ENCODE assay signal across 11 cellular contexts in the genomic region with DNA sequence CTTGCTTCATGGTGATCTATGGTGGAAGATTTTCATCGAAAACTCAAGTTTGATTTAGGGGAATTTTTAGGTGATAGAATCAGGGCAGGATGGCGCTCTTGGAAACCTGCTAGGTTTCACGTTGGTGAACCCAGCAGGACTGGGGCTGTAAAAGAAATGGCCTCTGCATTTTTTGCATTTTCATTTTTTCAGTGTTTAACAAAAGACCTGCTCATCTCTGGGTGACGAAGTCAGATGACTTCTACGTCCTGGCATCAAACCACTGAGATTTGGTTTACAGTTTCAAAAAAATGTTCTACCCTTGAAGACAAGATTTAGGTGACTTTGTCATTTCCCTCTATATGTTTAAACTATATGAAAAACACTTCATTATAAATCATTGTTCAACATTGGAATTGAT. TPM values are rescaled to one million over a fixed set of nuclear protein-coding genes. Genes with fewer than 3 reads are reported as not detected.
A peak's percentile ranks its signal among the peaks of the same experiment; 100 is the strongest.
DNase-seq lines count a peak whose midpoint lies in the region; ATAC-seq and TF ChIP-seq lines count a peak whose summit lies in the region.
"Had no signal": no experiment of that assay in that cellular context is flagged by ENCODE, and none has a peak within 500 bp of the region (broad histone marks: within the 10 kb centered on the region; RNA-seq: fewer than 3 reads in every experiment).

No MANE protein-coding gene starts in this region.

- H4K20me1 ChIP-seq in OCI-LY7 (ENCODE audit: insufficient read depth, low read length) (peaks cover 35% of the 10 kb centered on the region; the same call in 1 of the 2 replicates), osteoblast (ENCODE audit: insufficient read depth, low read length) (peaks cover 4% of the 10 kb centered on the region)

- no peaks in the 10 kb centered on the region; the same call in 1 of the 2 replicates for H3K36me3 ChIP-seq in Caco-2 (ENCODE audit: control insufficient read depth, insufficient read depth, low read length)
- peaks cover 26% of the 10 kb centered on the region; the same call in 1 of the 2 replicates for H3K36me3 ChIP-seq in OCI-LY7 (ENCODE audit: insufficient read depth, low read length)
- no peaks in the 10 kb centered on the region for H3K36me3 ChIP-seq in colonic mucosa
- H3K36me3 ChIP-seq in osteoblast (ENCODE audit: insufficient read depth, low read length): peaks cover 14% of the 10 kb centered on the region

- intact Hi-C loops in Caco-2 (cut with micrococcal nuclease; ENCODE audit: unreplicated experiment) (no loop called here), OCI-LY7 (cut with micrococcal nuclease; ENCODE audit: unreplicated experiment) (no loop called here), colonic mucosa (cut with DNase I) (no loop called here)

- H3K27ac ChIP-seq in OCI-LY7 (ENCODE audit: low read depth, low read length, poor library complexity, severe bottlenecking) (no peak overlapping the region), colonic mucosa (peak overlapping the region; percentile 78), osteoblast (ENCODE audit: low read depth, low read length) (peak overlapping the region; percentile 99)

- ATAC-seq in HG02623 (IDR thresholded peaks at IDR 0.05; ENCODE audit: unreplicated experiment): no peak
- ATAC-seq: Right ventricle myocardium inferior had no signal

- H3K9ac ChIP-seq in colonic mucosa (ENCODE audit: low read depth in 2 of 2, low read length in 2 of 2): no peak overlapping the region

- H3K27me3 Mint-ChIP-seq in Caco-2 (ENCODE audit: insufficient read depth, unreplicated experiment): no peaks in the 10 kb centered on the region

- no peaks in the 10 kb centered on the region for H3K9me3 Mint-ChIP-seq in Caco-2 (ENCODE audit: unreplicated experiment)

- no peak overlapping the region for H3K27ac Mint-ChIP-seq in Caco-2 (ENCODE audit: unreplicated experiment)

- TF ChIP-seq CTCF in Caco-2 (IDR thresholded peaks at IDR 0.05; ENCODE audit: insufficient read depth in 1 of 2, low read depth in 1 of 2, low read length in 1 of 2, severe bottlenecking in 1 of 2, unreplicated experiment in 1 of 2): no peak
- no peak for TF ChIP-seq CTCF in OCI-LY7 (conservative IDR thresholded peaks at IDR 0.05; ENCODE audit: low read length)
- no peak for TF ChIP-seq CTCF in colonic mucosa (IDR thresholded peaks at IDR 0.05)
- TF ChIP-seq CTCF in osteoblast (IDR thresholded peaks at IDR 0.05; ENCODE audit: extremely low read depth, low read depth, low read length): no peak

- DNase-seq in Caco-2 (no peak), OCI-LY7 (ENCODE audit: low spot score) (no peak), colonic mucosa (no peak), osteoblast (ENCODE audit: insufficient read length, low spot score, missing footprints) (no peak), HK-2 (ENCODE audit: unreplicated experiment) (no peak), NCI-H446 treated with DMSO at 0.1 percent for 48 hours (lab: John Stamatoyannopoulos, UW) (no peak)
- no peak for DNase-seq in activated CD8-positive, alpha-beta memory T cell treated with anti-CD3 and anti-CD28 coated beads, Interleukin-2, amount 50 U/mL, for 48 hours
- DNase-seq: NCI-H226; stimulated activated CD4-positive, alpha-beta T cell treated with anti-CD3 and anti-CD28 coated beads, Interleukin-2, amount 100 ng/mL, for 24 hours had no signal

- H3K79me2 ChIP-seq in OCI-LY7 (ENCODE audit: insufficient read depth, low read depth, low read length) (peaks cover 62% of the 10 kb centered on the region), osteoblast (ENCODE audit: insufficient read depth, low read length) (peaks cover 62% of the 10 kb centered on the region)

- peaks cover 34% of the 10 kb centered on the region for H3K4me1 Mint-ChIP-seq in Caco-2 (ENCODE audit: low read depth, unreplicated experiment)

- peaks cover 28% of the 10 kb centered on the region for H3K4me1 ChIP-seq in Caco-2
- peaks cover 52% of the 10 kb centered on the region for H3K4me1 ChIP-seq in OCI-LY7 (ENCODE audit: insufficient read depth, low read length, poor library complexity, severe bottlenecking)
- H3K4me1 ChIP-seq in colonic mucosa: peaks cover 26% of the 10 kb centered on the region
- H3K4me1 ChIP-seq in osteoblast (ENCODE audit: insufficient read depth, low read length): peaks cover 59% of the 10 kb centered on the region

- H3K4me2 ChIP-seq in OCI-LY7 (ENCODE audit: low read length) (peak overlapping the region; percentile 84), osteoblast (ENCODE audit: insufficient read depth, low read length) (peak overlapping the region; percentile 78)

- peak overlapping the region; percentile 51 for H3K4me3 Mint-ChIP-seq in Caco-2 (ENCODE audit: unreplicated experiment)

- H3K4me3 ChIP-seq in Caco-2 (ENCODE audit: low read depth, low read length) (no peak overlapping the region), OCI-LY7 (ENCODE audit: low read depth, low read length, poor library complexity, severe bottlenecking) (no peak overlapping the region), colonic mucosa (no peak overlapping the region), osteoblast (ENCODE audit: insufficient read depth, low read length) (no peak overlapping the region)

- CTCF ChIA-PET in Caco-2 (lab: Charles Lee): no interaction called here
- CTCF ChIA-PET in OCI-LY7 (lab: Charles Lee; ENCODE audit: unreplicated experiment): no interaction called here

- POLR2A ChIA-PET in Caco-2 (lab: Charles Lee): no interaction called here
- POLR2A ChIA-PET in OCI-LY7 (lab: Charles Lee): interaction anchor here (0.6 to 1.2 kb wide), 2 partner anchors 17 to 219 kb away, joined by 3 read pairs; no protein-coding TSS in a partner anchor

- H3K9me2 ChIP-seq in OCI-LY7 (ENCODE audit: insufficient read depth, low read length): no peaks in the 10 kb centered on the region

- H2AFZ ChIP-seq in OCI-LY7 (ENCODE audit: low read length) (no peak overlapping the region), osteoblast (ENCODE audit: low read length) (no peak overlapping the region)

- no peaks in the 10 kb centered on the region for H3K27me3 ChIP-seq in Caco-2 (replicated peaks; ENCODE audit: control insufficient read depth, insufficient read depth, low read length)
- no peaks in the 10 kb centered on the region for H3K27me3 ChIP-seq in colonic mucosa
- H3K27me3 ChIP-seq in osteoblast (ENCODE audit: insufficient read depth, low read length): no peaks in the 10 kb centered on the region

- H3K9me3 ChIP-seq in Caco-2 (no peaks in the 10 kb centered on the region), OCI-LY7 (ENCODE audit: low read length) (no peaks in the 10 kb centered on the region), colonic mucosa (no peaks in the 10 kb centered on the region), osteoblast (ENCODE audit: low read depth, low read length) (no peaks in the 10 kb centered on the region)

- peaks cover 45% of the 10 kb centered on the region for H3K36me3 Mint-ChIP-seq in Caco-2 (ENCODE audit: insufficient read depth, unreplicated experiment)

- BruUV-seq in Caco-2 (replicated peaks; lab: Mats Ljungman, UMichigan) (TSS peak; percentile 20), OCI-LY7 (replicated peaks; lab: Mats Ljungman, UMichigan) (TSS peak; percentile 51)

RNA-seq across cellular contexts. Expression of a gene that starts 1.9 kb away (rescaled TPM):
- total RNA-seq in Caco-2 (2022) (54.1 and 55.2 TPM in 2 replicates), OCI-LY7 (2022) (61.3 and 68.2 TPM in 2 replicates), colonic mucosa (10 to 100 TPM; 33.3 to 40.2 TPM), osteoblast (34.4 and 39.5 TPM in 2 replicates)
- 59.6 and 67.3 TPM in 2 replicates for total RNA-seq in OCI-LY7 (2014; rRNA removed; shearing (Covaris generic))

RNA-seq across cellular contexts. Expression of a gene that starts 20.5 kb away (rescaled TPM):
- total RNA-seq in Caco-2 (2022) (11.3 and 12.8 TPM in 2 replicates), OCI-LY7 (2022) (not detected in 2 replicates), colonic mucosa (10 to 100 TPM; 19.7 to 29.4 TPM), osteoblast (78.1 and 95.2 TPM in 2 replicates)
- total RNA-seq in OCI-LY7 (2014; rRNA removed; shearing (Covaris generic)): not detected in 2 replicates

Comparison
In these comparisons a context has a peak if more than half of its experiments do, and no peak if none do; other contexts are left out.
1. RNA of a gene that starts 20.5 kb away (total RNA-seq): 78.1 to 95.2 TPM in osteoblast, 19.7 to 29.4 TPM in colonic mucosa and 11.3 to 12.8 TPM in Caco-2; not detected in OCI-LY7; every median in the first group is over 10 times any median in the second.